8 cellular contexts compared by ENCODE assay signal in genomic region chr10:72691470-72692056, GRCh38. TPM values are rescaled to one million over a fixed set of nuclear protein-coding genes. Genes with fewer than 3 reads are reported as not detected.
DNase-seq lines count a peak whose midpoint lies in the region; ATAC-seq and TF ChIP-seq lines count a peak whose summit lies in the region.

No MANE protein-coding gene starts in this region.

- H2AFZ ChIP-seq in smooth muscle cell (ENCODE audit: low read depth): peak overlapping the region; percentile 88

- no peaks in the 10 kb centered on the region for H3K9me3 ChIP-seq in CD8-positive, alpha-beta memory T cell (ENCODE audit: low read length)
- no peaks in the 10 kb centered on the region for H3K9me3 ChIP-seq in smooth muscle cell (replicated peaks; ENCODE audit: low read depth)

- H3K4me3 ChIP-seq in CD8-positive, alpha-beta memory T cell (ENCODE audit: low read length): peak overlapping the region; percentile 60
- H3K4me3 ChIP-seq in smooth muscle cell: peak overlapping the region; percentile 77

- peak overlapping the region; percentile 82 to 94 (median 89) for H3K4me3 Mint-ChIP-seq in CD8-positive, alpha-beta memory T cell
- peak overlapping the region; percentile 79 for H3K4me3 Mint-ChIP-seq in activated CD4-positive, alpha-beta memory T cell treated with anti-CD3 and anti-CD28 coated beads for 36 hours

- peak overlapping the region; percentile 14 for H3K27ac ChIP-seq in CD8-positive, alpha-beta memory T cell (ENCODE audit: low read depth, low read length)
- H3K27ac ChIP-seq in smooth muscle cell (ENCODE audit: low read depth): no peak overlapping the region

- H3F3A ChIP-seq in smooth muscle cell (ENCODE audit: low read depth): no peaks in the 10 kb centered on the region

- H3K27me3 Mint-ChIP-seq in CD8-positive, alpha-beta memory T cell: peaks cover 2 to 8% of the 10 kb centered on the region in 2 donors
- H3K27me3 Mint-ChIP-seq in activated CD4-positive, alpha-beta memory T cell treated with anti-CD3 and anti-CD28 coated beads for 36 hours: no peaks in the 10 kb centered on the region

- no peaks in the 10 kb centered on the region for H3K9me3 Mint-ChIP-seq in CD8-positive, alpha-beta memory T cell
- H3K9me3 Mint-ChIP-seq in activated CD4-positive, alpha-beta memory T cell treated with anti-CD3 and anti-CD28 coated beads for 36 hours: no peaks in the 10 kb centered on the region

- peak overlapping the region; percentile 99 for H3K4me2 ChIP-seq in smooth muscle cell

- peaks cover 37% of the 10 kb centered on the region for H3K79me2 ChIP-seq in smooth muscle cell (ENCODE audit: low read depth)

- no peaks in the 10 kb centered on the region for H3K36me3 Mint-ChIP-seq in CD8-positive, alpha-beta memory T cell
- no peaks in the 10 kb centered on the region for H3K36me3 Mint-ChIP-seq in activated CD4-positive, alpha-beta memory T cell treated with anti-CD3 and anti-CD28 coated beads for 36 hours

- no peak overlapping the region for H3K9ac ChIP-seq in smooth muscle cell (ENCODE audit: low read depth)

- peak overlapping the region; percentile 20 to 87 (median 78) for H3K27ac Mint-ChIP-seq in CD8-positive, alpha-beta memory T cell
- no peak overlapping the region for H3K27ac Mint-ChIP-seq in activated CD4-positive, alpha-beta memory T cell treated with anti-CD3 and anti-CD28 coated beads for 36 hours

- POLR2A ChIA-PET in CD8-positive, alpha-beta memory T cell (lab: Charles Lee): interaction anchor here (0.5 to 1.0 kb wide), 3 partner anchors 327 to 404 kb away, joined by 3 to 5 read pairs (median 3); partner anchors contain the start of gene DNAJB12
- POLR2A ChIA-PET in activated CD4-positive, alpha-beta memory T cell treated with anti-CD3 and anti-CD28 coated beads for 36 hours (lab: Charles Lee): interaction anchor here (0.7 to 1.5 kb wide), 8 partner anchors 15 to 404 kb away, joined by 3 to 7 read pairs (median 4); partner anchors contain the start of gene MICU1

- no peaks in the 10 kb centered on the region for H3K27me3 ChIP-seq in CD8-positive, alpha-beta memory T cell (ENCODE audit: insufficient read depth, low read length, poor library complexity, severe bottlenecking)
- H3K27me3 ChIP-seq in smooth muscle cell (ENCODE audit: low read depth): no peaks in the 10 kb centered on the region

- H3K4me1 Mint-ChIP-seq in CD8-positive, alpha-beta memory T cell: peaks cover 22 to 40% (median 32%) of the 10 kb centered on the region in 3 donors
- H3K4me1 Mint-ChIP-seq in activated CD4-positive, alpha-beta memory T cell treated with anti-CD3 and anti-CD28 coated beads for 36 hours (ENCODE audit: low read depth): peaks cover 35% of the 10 kb centered on the region

- H3K4me1 ChIP-seq in CD8-positive, alpha-beta memory T cell (ENCODE audit: insufficient read depth, low read length): peaks cover 26% of the 10 kb centered on the region
- H3K4me1 ChIP-seq in smooth muscle cell (ENCODE audit: low read depth): peaks cover 4% of the 10 kb centered on the region

- intact Hi-C loops in activated CD4-positive, alpha-beta memory T cell treated with anti-CD3 and anti-CD28 coated beads for 36 hours (cut with micrococcal nuclease): loop anchor here (1.0 to 10.0 kb wide), 6 partner anchors 65 to 406 kb away; partner anchors contain the start of genes MICU1 and P4HA1

- ATAC-seq in GM21367 (IDR thresholded peaks at IDR 0.05; ENCODE audit: unreplicated experiment): no peak
- no peak for ATAC-seq in HG02973 (IDR thresholded peaks at IDR 0.05; ENCODE audit: unreplicated experiment)

- H3K36me3 ChIP-seq in CD8-positive, alpha-beta memory T cell (ENCODE audit: insufficient read depth, low read length): no peaks in the 10 kb centered on the region
- H3K36me3 ChIP-seq in smooth muscle cell (ENCODE audit: low read depth): no peaks in the 10 kb centered on the region

- H4K20me1 ChIP-seq in smooth muscle cell (ENCODE audit: low read depth): peaks cover 34% of the 10 kb centered on the region

- no peak for DNase-seq in CD8-positive, alpha-beta memory T cell
- DNase-seq in HuH-7 (ENCODE audit: low spot score): peak; percentile 77
- no peak for DNase-seq in activated CD4-positive, alpha-beta memory T cell treated with anti-CD3 and anti-CD28 coated beads for 36 hours
- DNase-seq in iPS DF 19.7 (ENCODE audit: low read depth, low spot score): peak; percentile 86
- no peak for DNase-seq in smooth muscle cell (lab: John Stamatoyannopoulos, UW; ENCODE audit: unreplicated experiment)
- DNase-seq in MV-4-11 (lab: John Stamatoyannopoulos, UW): no peak

- no peak for TF ChIP-seq CTCF in smooth muscle cell (IDR thresholded peaks at IDR 0.05; ENCODE audit: borderline replicate concordance, insufficient read depth, poor library complexity, severe bottlenecking)

- 33% methylated on average over 15 of the region's 15 CpGs for WGBS in smooth muscle cell (ENCODE audit: low lambda C conversion rate)

- CTCF ChIA-PET in CD8-positive, alpha-beta memory T cell (lab: Charles Lee): interaction anchor here (0.6 to 2.1 kb wide), 4 partner anchors 12 to 327 kb away, joined by 3 to 8 read pairs (median 3); no protein-coding TSS in a partner anchor
- CTCF ChIA-PET in activated CD4-positive, alpha-beta memory T cell treated with anti-CD3 and anti-CD28 coated beads for 36 hours (lab: Charles Lee): interaction anchor here (0.6 to 1.2 kb wide), 3 partner anchors 19 to 642 kb away, joined by 3 read pairs; no protein-coding TSS in a partner anchor

RNA-seq across cellular contexts. Expression of gene MCU, which starts 0.4 kb away (rescaled TPM):
- 10 to 100 TPM; 14.9 to 17.6 TPM for total RNA-seq in CD8-positive, alpha-beta memory T cell
- 7.9 TPM for polyA plus RNA-seq in CD8-positive, alpha-beta memory T cell
- 10 to 100 TPM; 17.7 to 19.3 TPM for total RNA-seq in activated CD4-positive, alpha-beta memory T cell treated with anti-CD3 and anti-CD28 coated beads for 36 hours
- 22.4 and 30.4 TPM in 2 replicates for total RNA-seq in smooth muscle cell
- polyA plus RNA-seq in smooth muscle cell: 15.4 and 17.1 TPM in 2 replicates

Comparison
In these comparisons a context has a peak if more than half of its experiments do, and no peak if none do; other contexts are left out.
1. DNase-seq: peak in HuH-7 (single experiment) and iPS DF 19.7 (single experiment); none in CD8-positive, alpha-beta memory T cell (0 of 5), activated CD4-positive, alpha-beta memory T cell treated with anti-CD3 and anti-CD28 coated beads for 36 hours (single experiment), smooth muscle cell (single experiment) and MV-4-11 (single experiment).